24 cellular contexts compared by ENCODE assay signal in the genomic region with DNA sequence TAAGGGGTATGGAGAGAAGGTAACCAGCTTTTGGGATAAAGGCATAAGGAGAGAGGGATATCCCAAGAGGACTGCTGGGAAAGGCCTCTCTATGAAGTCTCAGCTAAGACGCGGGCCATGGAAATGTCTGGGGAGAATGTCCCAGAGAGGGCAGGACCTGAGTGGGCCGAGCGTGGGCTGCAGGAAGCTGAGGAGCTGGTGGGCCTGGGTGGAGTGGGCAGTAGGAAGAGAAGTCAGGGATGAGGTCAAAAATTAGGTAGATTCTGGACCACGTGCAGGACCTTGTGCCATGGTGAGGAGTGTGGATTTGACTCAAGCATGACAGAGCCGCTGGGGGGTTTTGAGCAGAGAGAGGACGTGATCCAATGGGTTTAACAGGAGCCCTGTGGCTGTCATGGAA.
"Had no signal": no experiment of that assay in that cellular context is flagged by ENCODE, and none has a peak within 500 bp of the region (broad histone marks: within the 10 kb centered on the region; RNA-seq: fewer than 3 reads in every experiment).

No MANE protein-coding gene starts in this region.

- H3K36me3 ChIP-seq: left ventricle myocardium inferior, ovary, prostate gland, stomach, thyroid gland, transverse colon, upper lobe of left lung, vagina had no signal

- H2AFZ ChIP-seq: hepatocyte had no signal

- H3K27ac Mint-ChIP-seq: stimulated activated naive B cell treated with anti-CD40 and anti-IgM and Interleukin-4, amounts not matched to agents 10 μg/mL and 1 μg/mL and 100 μg/mL, for 72 hours had no signal

- H3K4me3 Mint-ChIP-seq: naive thymus-derived CD8-positive, alpha-beta T cell; nephron; stimulated activated naive B cell treated with anti-CD40 and anti-IgM and Interleukin-4, amounts not matched to agents 10 μg/mL and 1 μg/mL and 100 μg/mL, for 72 hours had no signal

- H3K27me3 ChIP-seq: hepatocyte, ovary, testis, thyroid gland, upper lobe of left lung, vagina had no signal

- H3K27ac ChIP-seq: hepatocyte, left ventricle myocardium inferior, ovary, prostate gland, skin epidermis, stomach, testis, thyroid gland, transverse colon, upper lobe of left lung, vagina had no signal

- H3K4me1 ChIP-seq: prostate gland, stomach, testis, thyroid gland, transverse colon, upper lobe of left lung, vagina had no signal

- H3K9me3 Mint-ChIP-seq: naive thymus-derived CD8-positive, alpha-beta T cell; stimulated activated naive B cell treated with anti-CD40 and anti-IgM and Interleukin-4, amounts not matched to agents 10 μg/mL and 1 μg/mL and 100 μg/mL, for 72 hours had no signal

- H3K36me3 Mint-ChIP-seq: naive thymus-derived CD8-positive, alpha-beta T cell; stimulated activated naive B cell treated with anti-CD40 and anti-IgM and Interleukin-4, amounts not matched to agents 10 μg/mL and 1 μg/mL and 100 μg/mL, for 72 hours had no signal

- H3K4me2 ChIP-seq: hepatocyte had no signal

- DNase-seq: islet precursor cell; left ventricle myocardium inferior; mesenchymal stem cell; naive thymus-derived CD8-positive, alpha-beta T cell; ovary; retina; right cardiac atrium; stimulated activated CD4-positive, alpha-beta T cell treated with anti-CD3 and anti-CD28 coated beads, Interleukin-12 subunit alpha, Interleukin-12 subunit beta, amount 100 ng/mL, for 4 hours; stimulated activated CD4-positive, alpha-beta T cell treated with anti-CD3 and anti-CD28 coated beads, Interleukin-15, amount 100 ng/mL, for 24 hours; stimulated activated CD4-positive, alpha-beta T cell treated with anti-CD3 and anti-CD28 coated beads, Interleukin-2, amount 100 ng/mL, for 24 hours; stimulated activated CD4-positive, alpha-beta T cell treated with anti-CD3 and anti-CD28 coated beads, Interleukin-4, amount 100 ng/mL, for 1 hour; stimulated activated naive B cell treated with anti-CD40 and anti-IgM and Interleukin-4, amounts not matched to agents 10 μg/mL and 1 μg/mL and 100 μg/mL, for 72 hours; stimulated activated naive CD8-positive, alpha-beta T cell treated with anti-CD3 and anti-CD28 coated beads, Interleukin-15, Interleukin-2, amounts not matched to agents 100 U/mL and 50 U/mL, for 24 hours; stomach; testis; thyroid gland; transverse colon; upper lobe of left lung had no signal

- H3K9me3 ChIP-seq: left ventricle myocardium inferior, ovary, prostate gland, testis, thyroid gland, transverse colon, upper lobe of left lung, vagina had no signal

- H3K4me3 ChIP-seq: hepatocyte, left ventricle myocardium inferior, ovary, prostate gland, skin epidermis, stomach, testis, thyroid gland, transverse colon, upper lobe of left lung, vagina had no signal

- ATAC-seq: naive thymus-derived CD8-positive, alpha-beta T cell; right cardiac atrium; sciatic nerve; stimulated activated naive B cell treated with anti-CD40 and anti-IgM and Interleukin-4, amounts not matched to agents 10 μg/mL and 1 μg/mL and 100 μg/mL, for 72 hours; stimulated activated naive CD8-positive, alpha-beta T cell treated with anti-CD3 and anti-CD28 coated beads, Interleukin-15, Interleukin-2, amounts not matched to agents 100 U/mL and 50 U/mL, for 24 hours had no signal

- H3K79me2 ChIP-seq: hepatocyte had no signal
